22 cellular contexts compared by ENCODE assay signal in genomic region chr4:110442309-110442708, GRCh38. TPM values are rescaled to one million over a fixed set of nuclear protein-coding genes. Genes with fewer than 3 reads are reported as not detected.
DNase-seq lines count a peak whose midpoint lies in the region; ATAC-seq and TF ChIP-seq lines count a peak whose summit lies in the region.
"Had no signal": no experiment of that assay in that cellular context is flagged by ENCODE, and none has a peak within 500 bp of the region (broad histone marks: within the 10 kb centered on the region; RNA-seq: fewer than 3 reads in every experiment).

No MANE protein-coding gene starts in this region.

- no peak overlapping the region for H3K27ac ChIP-seq in HCT116 (ENCODE audit: low read depth, low read length)
- no peak overlapping the region for H3K27ac ChIP-seq in osteoblast (ENCODE audit: low read depth, low read length)
- H3K27ac ChIP-seq: C4-2B, skin epidermis, tibial artery had no signal

- TF ChIP-seq RAD21 in HCT116 (IDR thresholded peaks at IDR 0.05; ENCODE audit: low read depth): 0 out of 2 replicates have a peak, but pooled peaks have one; percentile 5

- H3K27me3 ChIP-seq in HCT116 (ENCODE audit: insufficient read depth, low read length) (no peaks in the 10 kb centered on the region), osteoblast (ENCODE audit: insufficient read depth, low read length) (no peaks in the 10 kb centered on the region)
- H3K27me3 ChIP-seq: MG63, tibial artery had no signal

- no peak overlapping the region for H3K9ac ChIP-seq in HCT116 (ENCODE audit: low read length)

- ATAC-seq in HCT116: peak; percentile 62; the same call in 1 of the 2 replicates
- ATAC-seq in stimulated activated memory B cell treated with anti-CD40 and anti-IgM and Interleukin-4, amounts not matched to agents 10 μg/mL and 1 μg/mL and 100 μg/mL, for 72 hours: no peak
- ATAC-seq: activated T-cell treated with anti-CD3 and anti-CD28 coated beads, Interleukin-2, amount 50 U/mL, for 72 hours; natural killer cell treated with Interleukin-12 subunit alpha and Interleukin-12 subunit beta and Interleukin-15 and Interleukin-18, amount 100 ng/mL, for 72 hours had no signal

- no peak overlapping the region for H3K4me3 Mint-ChIP-seq in activated CD4-positive, alpha-beta T cell treated with anti-CD3 and anti-CD28 coated beads, Interleukin-2, amount 10 ng/mL, durations not matched to agents 7 days and 5 days
- H3K4me3 Mint-ChIP-seq in stimulated activated memory B cell treated with anti-CD40 and anti-IgM and Interleukin-4, amounts not matched to agents 10 μg/mL and 1 μg/mL and 100 μg/mL, for 72 hours: no peak overlapping the region
- no peak overlapping the region for H3K4me3 Mint-ChIP-seq in T-helper 2 cell treated with Interferon-gamma antibody and Interleukin-4, amounts not matched to agents 5 μg/mL and 100 μg/mL, for 36 hours
- H3K4me3 Mint-ChIP-seq: activated naive CD8-positive, alpha-beta T cell; activated T-cell treated with anti-CD3 and anti-CD28 coated beads, Interleukin-2, amount 50 U/mL, for 72 hours; brain; natural killer cell treated with Interleukin-12 subunit alpha and Interleukin-12 subunit beta and Interleukin-15 and Interleukin-18, amount 100 ng/mL, for 72 hours had no signal

- no peaks in the 10 kb centered on the region for H3K9me3 ChIP-seq in HCT116 (ENCODE audit: control insufficient read depth in 1 of 2, insufficient read depth in 1 of 2, low read depth in 1 of 2, low read length in 2 of 2)
- no peaks in the 10 kb centered on the region for H3K9me3 ChIP-seq in osteoblast (ENCODE audit: low read depth, low read length)
- H3K9me3 ChIP-seq: MG63, tibial artery had no signal

- no peaks in the 10 kb centered on the region for H3K9me2 ChIP-seq in HCT116 (ENCODE audit: insufficient read depth)

- DNase-seq in activated CD4-positive, alpha-beta T cell treated with anti-CD3 and anti-CD28 coated beads for 48 hours: peak; percentile 5
- DNase-seq in activated CD4-positive, alpha-beta T cell treated with anti-CD3 and anti-CD28 coated beads, Interleukin-2, amount 10 ng/mL, durations not matched to agents 7 days and 5 days: no peak
- no peak for DNase-seq in HCT116 (ENCODE audit: low read depth, low spot score)
- DNase-seq in choroid plexus epithelial cell (ENCODE audit: low read depth): no peak
- no peak for DNase-seq in osteoblast (ENCODE audit: insufficient read length, low spot score, missing footprints)
- DNase-seq in T-helper 2 cell treated with Interferon-gamma antibody and Interleukin-4, amounts not matched to agents 5 μg/mL and 100 μg/mL, for 36 hours (ENCODE audit: low spot score): no peak
- DNase-seq in activated CD4-positive, CD25-positive, alpha-beta regulatory T cell (lab: John Stamatoyannopoulos, UW): no peak
- DNase-seq: activated CD8-positive, alpha-beta memory T cell treated with anti-CD3 and anti-CD28 coated beads for 24 hours; activated T-cell treated with anti-CD3 and anti-CD28 coated beads, Interleukin-2, amount 50 U/mL, for 72 hours; DMS 273 treated with DMSO at 0.1 percent for 48 hours; GF-D8; glutamatergic neuron; MG63; NCI-H2029; posterior cingulate gyrus; tibial artery had no signal

- peaks cover 10% of the 10 kb centered on the region for H3K27me3 Mint-ChIP-seq in activated CD4-positive, alpha-beta T cell treated with anti-CD3 and anti-CD28 coated beads, Interleukin-2, amount 10 ng/mL, durations not matched to agents 7 days and 5 days
- H3K27me3 Mint-ChIP-seq in stimulated activated memory B cell treated with anti-CD40 and anti-IgM and Interleukin-4, amounts not matched to agents 10 μg/mL and 1 μg/mL and 100 μg/mL, for 72 hours: peaks cover 13% of the 10 kb centered on the region
- H3K27me3 Mint-ChIP-seq in T-helper 2 cell treated with Interferon-gamma antibody and Interleukin-4, amounts not matched to agents 5 μg/mL and 100 μg/mL, for 36 hours (ENCODE audit: low read depth): peaks cover 2% of the 10 kb centered on the region

- BruUV-seq in HCT116 (replicated peaks; lab: Mats Ljungman, UMichigan): no TSS peak

- intact Hi-C loops in HCT116 (cut with micrococcal nuclease): no loop called here

- H3K9me3 Mint-ChIP-seq in activated CD4-positive, alpha-beta T cell treated with anti-CD3 and anti-CD28 coated beads, Interleukin-2, amount 10 ng/mL, durations not matched to agents 7 days and 5 days: no peaks in the 10 kb centered on the region
- H3K9me3 Mint-ChIP-seq in stimulated activated memory B cell treated with anti-CD40 and anti-IgM and Interleukin-4, amounts not matched to agents 10 μg/mL and 1 μg/mL and 100 μg/mL, for 72 hours: peaks cover 2% of the 10 kb centered on the region
- no peaks in the 10 kb centered on the region for H3K9me3 Mint-ChIP-seq in T-helper 2 cell treated with Interferon-gamma antibody and Interleukin-4, amounts not matched to agents 5 μg/mL and 100 μg/mL, for 36 hours
- H3K9me3 Mint-ChIP-seq: activated T-cell treated with anti-CD3 and anti-CD28 coated beads, Interleukin-2, amount 50 U/mL, for 72 hours; brain; natural killer cell treated with Interleukin-12 subunit alpha and Interleukin-12 subunit beta and Interleukin-15 and Interleukin-18, amount 100 ng/mL, for 72 hours had no signal

- no peaks in the 10 kb centered on the region for H3K36me3 Mint-ChIP-seq in activated CD4-positive, alpha-beta T cell treated with anti-CD3 and anti-CD28 coated beads, Interleukin-2, amount 10 ng/mL, durations not matched to agents 7 days and 5 days (ENCODE audit: low read depth)
- no peaks in the 10 kb centered on the region for H3K36me3 Mint-ChIP-seq in stimulated activated memory B cell treated with anti-CD40 and anti-IgM and Interleukin-4, amounts not matched to agents 10 μg/mL and 1 μg/mL and 100 μg/mL, for 72 hours
- H3K36me3 Mint-ChIP-seq in T-helper 2 cell treated with Interferon-gamma antibody and Interleukin-4, amounts not matched to agents 5 μg/mL and 100 μg/mL, for 36 hours (ENCODE audit: low read depth): no peaks in the 10 kb centered on the region
- H3K36me3 Mint-ChIP-seq: activated naive CD8-positive, alpha-beta T cell; brain; natural killer cell treated with Interleukin-12 subunit alpha and Interleukin-12 subunit beta and Interleukin-15 and Interleukin-18, amount 100 ng/mL, for 72 hours had no signal

- H3K4me3 ChIP-seq in HCT116 (replicated peaks in 1 of 2; ENCODE audit: low read depth in 1 of 2, low read length in 2 of 2) (no peak overlapping the region), choroid plexus epithelial cell (ENCODE audit: low read depth, low read length) (no peak overlapping the region), osteoblast (ENCODE audit: insufficient read depth, low read length) (no peak overlapping the region)
- H3K4me3 ChIP-seq: MG63, skin epidermis, tibial artery had no signal

- no peak overlapping the region for H3K27ac Mint-ChIP-seq in activated CD4-positive, alpha-beta T cell treated with anti-CD3 and anti-CD28 coated beads, Interleukin-2, amount 10 ng/mL, durations not matched to agents 7 days and 5 days
- H3K27ac Mint-ChIP-seq in stimulated activated memory B cell treated with anti-CD40 and anti-IgM and Interleukin-4, amounts not matched to agents 10 μg/mL and 1 μg/mL and 100 μg/mL, for 72 hours: no peak overlapping the region
- no peak overlapping the region for H3K27ac Mint-ChIP-seq in T-helper 2 cell treated with Interferon-gamma antibody and Interleukin-4, amounts not matched to agents 5 μg/mL and 100 μg/mL, for 36 hours
- H3K27ac Mint-ChIP-seq: activated naive CD8-positive, alpha-beta T cell; activated T-cell treated with anti-CD3 and anti-CD28 coated beads, Interleukin-2, amount 50 U/mL, for 72 hours; brain; natural killer cell treated with Interleukin-12 subunit alpha and Interleukin-12 subunit beta and Interleukin-15 and Interleukin-18, amount 100 ng/mL, for 72 hours had no signal

- no peaks in the 10 kb centered on the region for H3K36me3 ChIP-seq in HCT116 (ENCODE audit: control insufficient read depth in 1 of 2, insufficient read depth in 2 of 2, low read length in 2 of 2)
- no peaks in the 10 kb centered on the region for H3K36me3 ChIP-seq in osteoblast (ENCODE audit: insufficient read depth, low read length)
- H3K36me3 ChIP-seq: MG63, tibial artery had no signal

- peak in 1 of 3 experiments; percentile 36; a peak in 3 of 6 replicates for TF ChIP-seq CTCF in HCT116 (IDR thresholded peaks at IDR 0.05 in 2 of 3, conservative IDR thresholded peaks at IDR 0.05 in 1 of 3; ENCODE audit: borderline replicate concordance in 1 of 3, insufficient read depth in 1 of 3, low read depth in 2 of 3, low read length in 2 of 3)
- peak; percentile 11 for TF ChIP-seq CTCF in choroid plexus epithelial cell (conservative IDR thresholded peaks at IDR 0.05; ENCODE audit: low read depth, low read length)
- TF ChIP-seq CTCF in osteoblast (IDR thresholded peaks at IDR 0.05; ENCODE audit: extremely low read depth, low read depth, low read length): peak; percentile 5

- no peaks in the 10 kb centered on the region for H3K4me1 Mint-ChIP-seq in activated CD4-positive, alpha-beta T cell treated with anti-CD3 and anti-CD28 coated beads, Interleukin-2, amount 10 ng/mL, durations not matched to agents 7 days and 5 days
- H3K4me1 Mint-ChIP-seq in stimulated activated memory B cell treated with anti-CD40 and anti-IgM and Interleukin-4, amounts not matched to agents 10 μg/mL and 1 μg/mL and 100 μg/mL, for 72 hours: no peaks in the 10 kb centered on the region
- H3K4me1 Mint-ChIP-seq in T-helper 2 cell treated with Interferon-gamma antibody and Interleukin-4, amounts not matched to agents 5 μg/mL and 100 μg/mL, for 36 hours (ENCODE audit: low read depth): no peaks in the 10 kb centered on the region
- H3K4me1 Mint-ChIP-seq: brain had no signal

- H3K79me2 ChIP-seq in HCT116 (ENCODE audit: insufficient read depth, low read length): no peaks in the 10 kb centered on the region
- no peaks in the 10 kb centered on the region for H3K79me2 ChIP-seq in osteoblast (ENCODE audit: insufficient read depth, low read length)

- H2AFZ ChIP-seq in HCT116 (ENCODE audit: low read depth, low read length, poor library complexity, severe bottlenecking) (no peak overlapping the region), osteoblast (ENCODE audit: low read length) (no peak overlapping the region)

- H3K4me1 ChIP-seq in HCT116 (ENCODE audit: control insufficient read depth in 1 of 2, insufficient read depth in 2 of 2, low read length in 2 of 2): peaks cover 0 to 4% of the 10 kb centered on the region in 2 experiments; a peak in 1 of 4 replicates
- no peaks in the 10 kb centered on the region for H3K4me1 ChIP-seq in osteoblast (ENCODE audit: insufficient read depth, low read length)
- H3K4me1 ChIP-seq: tibial artery had no signal

- no peak for TF ChIP-seq POLR2A in HCT116 (IDR thresholded peaks at IDR 0.05; ENCODE audit: borderline replicate concordance, extremely low read depth, insufficient read depth, insufficient read length)

- H3K4me2 ChIP-seq in HCT116 (ENCODE audit: low read length): no peak overlapping the region
- no peak overlapping the region for H3K4me2 ChIP-seq in osteoblast (ENCODE audit: insufficient read depth, low read length)

- CTCF ChIA-PET in activated CD4-positive, alpha-beta T cell treated with anti-CD3 and anti-CD28 coated beads, Interleukin-2, amount 10 ng/mL, durations not matched to agents 7 days and 5 days (lab: Charles Lee): no interaction called here
- CTCF ChIA-PET in HCT116 (lab: Charles Lee): no interaction called here

- no peaks in the 10 kb centered on the region for H4K20me1 ChIP-seq in HCT116 (ENCODE audit: insufficient read depth)
- no peaks in the 10 kb centered on the region for H4K20me1 ChIP-seq in osteoblast (ENCODE audit: insufficient read depth, low read length)

- POLR2A ChIA-PET in activated CD4-positive, alpha-beta T cell treated with anti-CD3 and anti-CD28 coated beads, Interleukin-2, amount 10 ng/mL, durations not matched to agents 7 days and 5 days (lab: Charles Lee): no interaction called here
- POLR2A ChIA-PET in HCT116 (lab: Charles Lee): no interaction called here

- RAD21 ChIA-PET in HCT116 (lab: Charles Lee; ENCODE audit: low non-redundant PET in 1 of 2, low total read pairs in 2 of 2, uncharacterized antibody in 2 of 2, unreplicated experiment in 2 of 2): no interaction called here

RNA-seq across cellular contexts. Expression of gene ENPEP, which starts 33.6 kb away (rescaled TPM):
- under 1 TPM in 1 of 2 experiments, not detected in 1; 0.02 TPM for total RNA-seq in activated CD4-positive, alpha-beta T cell treated with anti-CD3 and anti-CD28 coated beads, Interleukin-2, amount 10 ng/mL, durations not matched to agents 7 days and 5 days
- total RNA-seq in HCT116 (2021; ENCODE audit: unreplicated experiment) (4.5 TPM), osteoblast (0.59 and 1.1 TPM in 2 replicates)
- 0.85 and 1.6 TPM in 2 replicates for polyA plus RNA-seq in HCT116 (2012)
